Comparison of ENCODE assay signal across 8 cellular contexts in the genomic region with DNA sequence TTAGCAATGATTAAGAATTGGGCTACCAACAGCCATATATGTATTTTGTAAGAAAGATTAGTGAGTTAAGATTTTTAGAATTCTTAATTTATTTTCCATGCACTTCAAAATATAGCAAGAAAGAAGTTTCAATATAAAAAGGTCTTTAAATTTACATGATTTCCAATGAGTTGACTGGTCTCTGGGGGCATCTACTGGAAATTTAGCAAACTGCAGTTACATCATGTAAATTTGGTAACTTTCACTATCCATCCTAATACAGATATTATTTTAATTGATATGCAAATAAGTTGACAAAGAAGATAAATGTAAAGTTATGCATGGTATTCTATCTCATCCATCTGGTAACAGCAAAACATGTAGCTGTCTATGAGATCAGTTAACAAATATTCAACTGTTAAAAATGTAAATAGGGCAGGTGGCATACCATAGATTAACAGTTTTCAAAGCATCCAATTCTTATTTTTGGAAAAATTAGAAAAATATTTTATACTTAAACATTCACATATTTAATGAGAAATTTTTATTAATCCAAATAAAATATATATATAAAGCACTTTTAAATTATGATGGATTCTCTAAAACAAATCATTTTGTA. TPM values are rescaled to one million over a fixed set of nuclear protein-coding genes. Genes with fewer than 3 reads are reported as not detected.
DNase-seq lines count a peak whose midpoint lies in the region; ATAC-seq and TF ChIP-seq lines count a peak whose summit lies in the region.

No MANE protein-coding gene starts in this region.

- no peaks in the 10 kb centered on the region for H4K20me1 ChIP-seq in neural progenitor cell (ENCODE audit: low read depth)

- no peak overlapping the region for H2AFZ ChIP-seq in neural progenitor cell (replicated peaks)

- no peak overlapping the region for H3K4me3 ChIP-seq in HEK293 (ENCODE audit: low read depth, low read length)
- H3K4me3 ChIP-seq in dorsolateral prefrontal cortex: no peak overlapping the region
- no peak overlapping the region for H3K4me3 ChIP-seq in neural progenitor cell

- no peaks in the 10 kb centered on the region for H3K9me3 Mint-ChIP-seq in neural progenitor cell

- 0 out of 2 replicates have a peak, but pooled peaks have one; percentile 12 for TF ChIP-seq CTCF in HEK293 (tag by site-specific recombination; IDR thresholded peaks at IDR 0.05)
- peak in 55 of 56 donors; percentile 46 to 93 (median 76) for TF ChIP-seq CTCF in dorsolateral prefrontal cortex (IDR thresholded peaks at IDR 0.05 in 54 of 56, conservative IDR thresholded peaks at IDR 0.05 in 2 of 56; ENCODE audit: low read depth in 1 of 56, partially characterized antibody in 56 of 56)
- TF ChIP-seq CTCF in neural progenitor cell (IDR thresholded peaks at IDR 0.05): peak; percentile 93

- H3K36me3 ChIP-seq in HEK293 (ENCODE audit: control insufficient read depth in 2 of 2, insufficient read depth in 1 of 2, low read length in 2 of 2) (no peaks in the 10 kb centered on the region), neural progenitor cell (no peaks in the 10 kb centered on the region)

- H3K9ac ChIP-seq in neural progenitor cell: no peak overlapping the region

- CTCF ChIA-PET in HEK293 (lab: Yijun Ruan, JAX): interaction anchor here (0.7 to 1.4 kb wide), 5 partner anchors 88 to 826 kb away, joined by 3 to 4 read pairs (median 3); no protein-coding TSS in a partner anchor

- ATAC-seq in GM21529 (IDR thresholded peaks at IDR 0.05; ENCODE audit: unreplicated experiment): no peak

- no peak overlapping the region for H3K4me3 Mint-ChIP-seq in neural progenitor cell

- no peaks in the 10 kb centered on the region for H3K36me3 Mint-ChIP-seq in neural progenitor cell

- peaks cover 0 to 2% (median 0%) of the 10 kb centered on the region in 45 donors for H3K27me3 ChIP-seq in dorsolateral prefrontal cortex
- no peaks in the 10 kb centered on the region for H3K27me3 ChIP-seq in neural progenitor cell

- intact Hi-C loops in dorsolateral prefrontal cortex (cut with DNase I): loop anchor here (10.0 kb wide), 2 partner anchors 582 to 962 kb away; no protein-coding TSS in a partner anchor

- H3K27ac ChIP-seq in HEK293 (ENCODE audit: extremely low read depth, low read depth, low read length) (no peak overlapping the region), dorsolateral prefrontal cortex (no peak overlapping the region), neural progenitor cell (no peak overlapping the region)

- H3F3A ChIP-seq in neural progenitor cell (ENCODE audit: low read depth): no peaks in the 10 kb centered on the region

- H3K27me3 Mint-ChIP-seq in neural progenitor cell (ENCODE audit: insufficient read depth, low read depth): peaks cover 2% of the 10 kb centered on the region

- H3K4me2 ChIP-seq in neural progenitor cell: no peak overlapping the region

- H3K4me1 ChIP-seq in HEK293 (ENCODE audit: control insufficient read depth, insufficient read depth, low read length) (no peaks in the 10 kb centered on the region), neural progenitor cell (no peaks in the 10 kb centered on the region)

- no peak overlapping the region for H3K27ac Mint-ChIP-seq in neural progenitor cell

- no peaks in the 10 kb centered on the region for H3K79me2 ChIP-seq in neural progenitor cell (ENCODE audit: low read depth)

- H3K9me3 ChIP-seq in HEK293 (ENCODE audit: control insufficient read depth, insufficient read depth, low read depth, low read length): no peaks in the 10 kb centered on the region
- no peaks in the 10 kb centered on the region for H3K9me3 ChIP-seq in neural progenitor cell (ENCODE audit: low read depth)

- H3K4me1 Mint-ChIP-seq in neural progenitor cell: no peaks in the 10 kb centered on the region

- DNase-seq in NCI-H2196 (lab: John Stamatoyannopoulos, UW; ENCODE audit: unreplicated experiment): peak; percentile 4
- DNase-seq in NCI-H2196 treated with DMSO at 0.1 percent for 48 hours (lab: John Stamatoyannopoulos, UW; ENCODE audit: unreplicated experiment): no peak
- DNase-seq in OCI-M1 (lab: John Stamatoyannopoulos, UW): peak; percentile 76
- no peak for DNase-seq in dorsolateral prefrontal cortex
- peak; percentile 49 for DNase-seq in neural progenitor cell (ENCODE audit: low spot score)
- DNase-seq in ecto neural progenitor cell (ENCODE audit: low spot score): no peak

- POLR2A ChIA-PET in HEK293 (lab: Yijun Ruan, JAX): no interaction called here

TF ChIP-seq in HEK293, 187 proteins besides CTCF, POLR2A, EP300 and RAD21:
- peak; percentile 68 for TF ChIP-seq ZNF654 (tag by site-specific recombination; IDR thresholded peaks at IDR 0.05; ENCODE audit: low read depth)
- TF ChIP-seq ZNF10 (tag by site-specific recombination; IDR thresholded peaks at IDR 0.05): no peak

RNA-seq across cellular contexts. Expression of gene TTC29, which starts 29.1 kb away (rescaled TPM):
- total RNA-seq in dorsolateral prefrontal cortex (1 to 10 TPM in 64 of 120 experiments, under 1 TPM in 50, not detected in 6; 0.25 to 3.2 (median 1.2) TPM), neural progenitor cell (ENCODE audit: low replicate concordance) (0.09 and 0.15 TPM in 2 replicates)

Comparison
In these comparisons a context has a peak if more than half of its experiments do, and no peak if none do; other contexts are left out.
1. DNase-seq: peak in NCI-H2196 (single experiment), OCI-M1 (single experiment) and neural progenitor cell (single experiment); none in NCI-H2196 treated with DMSO at 0.1 percent for 48 hours (single experiment), dorsolateral prefrontal cortex (0 of 10) and ecto neural progenitor cell (single experiment).
2. CTCF ChIP-seq: peak in every context shown above with its lines; median percentile 93 in neural progenitor cell; 76 in dorsolateral prefrontal cortex; 12 in HEK293.